8 cellular contexts compared by ENCODE assay signal in genomic region chr12:6567824-6568617, GRCh38. TPM values are rescaled to one million over a fixed set of nuclear protein-coding genes. Genes with fewer than 3 reads are reported as not detected.
DNase-seq lines count a peak whose midpoint lies in the region; ATAC-seq and TF ChIP-seq lines count a peak whose summit lies in the region.

Gene NOP2, minus strand, starts transcription at chr12:6568291. Its CDS starts 373 bp downstream, at chr12:6567918.

- ATAC-seq in SK-N-SH treated with all-trans-retinoic acid at 6 μM for 48 hours: peak; percentile 89

- TF ChIP-seq EP300 in suprapubic skin (IDR thresholded peaks at IDR 0.05): no peak

- no peaks in the 10 kb centered on the region for H3K27me3 Mint-ChIP-seq in activated naive CD4-positive, alpha-beta T cell treated with anti-CD3 and anti-CD28 coated beads, Interleukin-2, amount 10 ng/mL, durations not matched to agents 7 days and 5 days

- POLR2A ChIA-PET in HEK293T (lab: Yijun Ruan, JAX): interaction anchor here (0.7 to 2.6 kb wide), 29 partner anchors 8 to 340 kb away, joined by 3 to 34 read pairs (median 5); partner anchors contain the start of genes GAPDH, MLF2, MRPL51 and VAMP1

- CTCF ChIA-PET in HEK293T (lab: Yijun Ruan, JAX): interaction anchor here (0.7 to 2.2 kb wide), 2 partner anchors 10 to 46 kb away, joined by 3 to 7 read pairs; no protein-coding TSS in a partner anchor
- CTCF ChIA-PET in activated naive CD4-positive, alpha-beta T cell treated with anti-CD3 and anti-CD28 coated beads, Interleukin-2, amount 10 ng/mL, durations not matched to agents 7 days and 5 days (lab: Charles Lee): interaction anchor here (0.6 to 7.3 kb wide), 4 partner anchors 8 to 79 kb away, joined by 3 to 50 read pairs (median 12); partner anchors contain the start of gene IFFO1

- peaks cover 47% of the 10 kb centered on the region for H3K4me1 Mint-ChIP-seq in activated naive CD4-positive, alpha-beta T cell treated with anti-CD3 and anti-CD28 coated beads, Interleukin-2, amount 10 ng/mL, durations not matched to agents 7 days and 5 days

- TF ChIP-seq POLR2A in suprapubic skin (IDR thresholded peaks at IDR 0.05): peak in 1 of 2 donors; percentile 72

- TF ChIP-seq CTCF in suprapubic skin (IDR thresholded peaks at IDR 0.05): no peak

- no peaks in the 10 kb centered on the region for H3K27me3 ChIP-seq in suprapubic skin

- no peaks in the 10 kb centered on the region for H3K9me3 Mint-ChIP-seq in activated naive CD4-positive, alpha-beta T cell treated with anti-CD3 and anti-CD28 coated beads, Interleukin-2, amount 10 ng/mL, durations not matched to agents 7 days and 5 days

- H3K9me3 ChIP-seq in suprapubic skin: no peaks in the 10 kb centered on the region

- peak within 1 kb of the TSS; percentile 97 for H3K27ac Mint-ChIP-seq in activated naive CD4-positive, alpha-beta T cell treated with anti-CD3 and anti-CD28 coated beads, Interleukin-2, amount 10 ng/mL, durations not matched to agents 7 days and 5 days

- peak within 1 kb of the TSS; percentile 84 for H3K27ac ChIP-seq in suprapubic skin

- H3K36me3 ChIP-seq in suprapubic skin: peaks cover 56% of the 10 kb centered on the region

- DNase-seq in GDM1 (lab: John Stamatoyannopoulos, UW) (peak; percentile 77), HEK293T (ENCODE audit: extremely low spot score) (peak; percentile 94), NCI-H1092 (lab: John Stamatoyannopoulos, UW) (peak; percentile 75), globus pallidus (ENCODE audit: low spot score) (peak; percentile 80), occipital lobe (lab: John Stamatoyannopoulos, UW) (peak; percentile 88), suprapubic skin (ENCODE audit: low spot score in 2 of 2) (peak; percentile 94 to 96)
- DNase-seq in activated naive CD4-positive, alpha-beta T cell treated with anti-CD3 and anti-CD28 coated beads, Interleukin-2, amount 10 ng/mL, durations not matched to agents 7 days and 5 days: peak; percentile 92

- H3K36me3 Mint-ChIP-seq in activated naive CD4-positive, alpha-beta T cell treated with anti-CD3 and anti-CD28 coated beads, Interleukin-2, amount 10 ng/mL, durations not matched to agents 7 days and 5 days: peaks cover 63% of the 10 kb centered on the region

- under 1% methylated on average over 51 of the region's 71 CpGs for WGBS in suprapubic skin

- H3K4me3 ChIP-seq in suprapubic skin: peak within 1 kb of the TSS; percentile 76

- H3K4me3 Mint-ChIP-seq in activated naive CD4-positive, alpha-beta T cell treated with anti-CD3 and anti-CD28 coated beads, Interleukin-2, amount 10 ng/mL, durations not matched to agents 7 days and 5 days: peak within 1 kb of the TSS; percentile 99

- H3K4me1 ChIP-seq in suprapubic skin: peaks cover 20% of the 10 kb centered on the region

TF ChIP-seq in HEK293T, 16 proteins besides CTCF, POLR2A, EP300 and RAD21:
- TF ChIP-seq FOXM1 (IDR thresholded peaks at IDR 0.05; ENCODE audit: borderline replicate concordance) (no peak), TARDBP (IDR thresholded peaks at IDR 0.05) (no peak), BHLHE40 (IDR thresholded peaks at IDR 0.05; ENCODE audit: borderline replicate concordance) (no peak), ELF4 (IDR thresholded peaks at IDR 0.05) (peak; percentile 82), L3MBTL2 (conservative IDR thresholded peaks at IDR 0.05) (peak; percentile 82), NFRKB (IDR thresholded peaks at IDR 0.05) (no peak), CTBP1 (IDR thresholded peaks at IDR 0.05; ENCODE audit: borderline replicate concordance) (0 out of 2 replicates have a peak, but pooled peaks have one; percentile 60), SUZ12 (IDR thresholded peaks at IDR 0.05) (no peak), ZNF384 (IDR thresholded peaks at IDR 0.05) (no peak), FOXA1 (IDR thresholded peaks at IDR 0.05) (no peak), FOXK2 (IDR thresholded peaks at IDR 0.05) (no peak), LEF1 (IDR thresholded peaks at IDR 0.05; ENCODE audit: borderline replicate concordance) (no peak), ARNT (IDR thresholded peaks at IDR 0.05) (no peak), PKNOX1 (IDR thresholded peaks at IDR 0.05) (no peak), HDGF (IDR thresholded peaks at IDR 0.05; ENCODE audit: borderline replicate concordance) (no peak)

TF ChIP-seq in SK-N-SH treated with all-trans-retinoic acid at 6 μM for 48 hours, 23 proteins besides CTCF, POLR2A, EP300 and RAD21:
- TF ChIP-seq SNAI2 (CRISPR knock-in tag; IDR thresholded peaks at IDR 0.05) (no peak), ESRRG (CRISPR knock-in tag; IDR thresholded peaks at IDR 0.05) (no peak), GLIS3 (CRISPR knock-in tag; IDR thresholded peaks at IDR 0.05) (peak; percentile 36; the same call in 1 of the 2 replicates), PATZ1 (CRISPR knock-in tag; IDR thresholded peaks at IDR 0.05; ENCODE audit: borderline replicate concordance) (peak; percentile 17; the same call in 1 of the 2 replicates), CSDC2 (CRISPR knock-in tag; IDR thresholded peaks at IDR 0.05) (peak; percentile 65; the same call in 1 of the 2 replicates)

RNA-seq across cellular contexts. Expression of gene NOP2, which starts in this region (rescaled TPM):
- 10.8 TPM for total RNA-seq in occipital lobe
- total RNA-seq in suprapubic skin: 10 to 100 TPM; 34.6 to 62.2 (median 42.3) TPM

Comparison
In these comparisons a context has a peak if more than half of its experiments do, and no peak if none do; other contexts are left out.
1. Peak in every context shown above with its lines: DNase-seq, ATAC-seq, H3K4me3 ChIP-seq and H3K27ac ChIP-seq.